ENCODE assay signal across 1 cellular context in the genomic region with DNA sequence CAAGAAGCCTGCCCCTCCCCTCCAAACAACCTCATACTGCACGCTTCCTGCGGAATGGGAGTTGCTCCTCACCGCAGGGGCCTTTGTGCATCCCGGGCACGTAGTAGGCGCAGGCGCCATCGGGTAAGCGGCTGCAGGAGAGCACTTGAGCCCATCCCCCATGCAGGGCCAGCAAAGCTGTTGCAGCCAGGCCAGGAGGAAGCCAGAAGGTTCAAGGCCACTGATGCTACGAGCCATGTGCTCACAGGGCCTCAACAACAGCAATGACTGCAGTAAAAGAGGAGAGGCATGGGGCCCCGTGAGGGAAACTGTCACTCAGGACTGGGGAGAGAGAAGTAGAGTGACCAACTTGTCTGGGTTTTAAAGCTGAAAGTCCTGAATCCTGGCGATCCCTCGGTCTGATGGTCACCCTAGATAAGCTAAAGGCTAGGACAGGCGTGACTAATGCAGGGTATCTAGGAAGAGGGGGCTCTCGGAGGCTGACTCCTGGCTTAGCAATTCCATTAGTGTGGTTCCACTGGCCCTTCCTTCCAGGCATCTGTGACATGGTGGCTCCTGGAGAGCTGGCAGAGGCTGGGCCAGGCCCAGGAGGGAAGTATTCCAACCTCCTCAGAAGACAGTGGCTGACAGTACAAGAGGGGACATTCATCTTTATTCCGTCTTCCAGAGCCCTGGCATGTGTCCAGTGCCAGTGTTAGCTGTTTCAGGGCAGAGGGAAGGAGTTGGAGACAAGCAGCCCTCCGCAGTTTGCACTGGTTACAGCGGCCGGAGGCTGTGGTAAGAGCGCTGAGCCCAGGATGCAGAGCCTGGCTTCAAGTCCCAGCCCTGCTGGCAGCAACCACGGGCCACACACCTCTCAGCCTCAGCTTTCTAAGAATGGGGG.
A peak's percentile ranks its signal among the peaks of the same experiment; 100 is the strongest.
TF ChIP-seq lines count a peak whose summit lies in the region.

No MANE protein-coding gene starts in this region.

TF ChIP-seq in HepG2, 621 proteins besides CTCF, POLR2A, EP300 and RAD21 (continued from another document):
- TF ChIP-seq ZNF670 (CRISPR knock-in tag; IDR thresholded peaks at IDR 0.05; ENCODE audit: borderline replicate concordance), result peak; percentile 86; the same call in 1 of the 2 replicates
- peak; percentile 93 for TF ChIP-seq ZFP91 (CRISPR knock-in tag; IDR thresholded peaks at IDR 0.05; ENCODE audit: borderline replicate concordance)
- TF ChIP-seq NKX3-1 (CRISPR knock-in tag; IDR thresholded peaks at IDR 0.05), result peak; percentile 92
- TF ChIP-seq ZNF780A (CRISPR knock-in tag; IDR thresholded peaks at IDR 0.05), result peak; percentile 85; the same call in 1 of the 2 replicates
- no peak for TF ChIP-seq AGO1 (IDR thresholded peaks at IDR 0.05; ENCODE audit: low read depth, low read length, poor library complexity, severe bottlenecking)
- peak; percentile 76 for TF ChIP-seq XRCC5 (optimal IDR thresholded peaks at IDR 0.05; ENCODE audit: low read length)
- peak; percentile 96 for TF ChIP-seq IKZF4 (CRISPR knock-in tag; IDR thresholded peaks at IDR 0.05; ENCODE audit: borderline replicate concordance, low read depth, not compliant biosample characterization)
- TF ChIP-seq IKZF1 (IDR thresholded peaks at IDR 0.05), result no peak
- TF ChIP-seq ZBTB21 (CRISPR knock-in tag; IDR thresholded peaks at IDR 0.05), result peak; percentile 71; the same call in 1 of the 2 replicates
- peak; percentile 96; the same call in 1 of the 2 replicates for TF ChIP-seq ZNF766 (CRISPR knock-in tag; IDR thresholded peaks at IDR 0.05; ENCODE audit: borderline replicate concordance)
- 0 out of 2 replicates have a peak, but pooled peaks have one; percentile 56 for TF ChIP-seq ZNF30 (CRISPR knock-in tag; IDR thresholded peaks at IDR 0.05)
- no peak for TF ChIP-seq USF2 (IDR thresholded peaks at IDR 0.05; ENCODE audit: low read depth, low read length)
- TF ChIP-seq USF2 (CRISPR knock-in tag; IDR thresholded peaks at IDR 0.05; ENCODE audit: borderline replicate concordance), result no peak; the same call in 1 of the 2 replicates
- no peak for TF ChIP-seq TSC22D2 (CRISPR knock-in tag; IDR thresholded peaks at IDR 0.05; ENCODE audit: borderline replicate concordance)
- TF ChIP-seq RBAK (CRISPR knock-in tag; IDR thresholded peaks at IDR 0.05), result peak; percentile 97
- no peak; the same call in 1 of the 2 replicates for TF ChIP-seq ZNF75D (CRISPR knock-in tag; IDR thresholded peaks at IDR 0.05; ENCODE audit: borderline replicate concordance)
- TF ChIP-seq SRSF1 (optimal IDR thresholded peaks at IDR 0.05; ENCODE audit: low read depth, low read length), result peak; percentile 52
- TF ChIP-seq, protein P1, sequence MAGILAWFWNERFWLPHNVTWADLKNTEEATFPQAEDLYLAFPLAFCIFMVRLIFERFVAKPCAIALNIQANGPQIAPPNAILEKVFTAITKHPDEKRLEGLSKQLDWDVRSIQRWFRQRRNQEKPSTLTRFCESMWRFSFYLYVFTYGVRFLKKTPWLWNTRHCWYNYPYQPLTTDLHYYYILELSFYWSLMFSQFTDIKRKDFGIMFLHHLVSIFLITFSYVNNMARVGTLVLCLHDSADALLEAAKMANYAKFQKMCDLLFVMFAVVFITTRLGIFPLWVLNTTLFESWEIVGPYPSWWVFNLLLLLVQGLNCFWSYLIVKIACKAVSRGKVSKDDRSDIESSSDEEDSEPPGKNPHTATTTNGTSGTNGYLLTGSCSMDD (CRISPR knock-in tag; IDR thresholded peaks at IDR 0.05), result 0 out of 2 replicates have a peak, but pooled peaks have one; percentile 65
- 0 out of 2 replicates have a peak, but pooled peaks have one; percentile 92 for TF ChIP-seq TOE1 (CRISPR knock-in tag; IDR thresholded peaks at IDR 0.05)
- peak; percentile 93 for TF ChIP-seq KLF6 (CRISPR knock-in tag; IDR thresholded peaks at IDR 0.05)
- TF ChIP-seq GLMP (CRISPR knock-in tag; IDR thresholded peaks at IDR 0.05; ENCODE audit: borderline replicate concordance), result no peak
- peak; percentile 85 for TF ChIP-seq ZBTB33 (CRISPR knock-in tag; IDR thresholded peaks at IDR 0.05)
- peak; percentile 53; the same call in 1 of the 2 replicates for TF ChIP-seq KDM1A (CRISPR knock-in tag; IDR thresholded peaks at IDR 0.05)
- TF ChIP-seq XBP1 (CRISPR knock-in tag; IDR thresholded peaks at IDR 0.05), result no peak
- peak; percentile 50; the same call in 1 of the 2 replicates for TF ChIP-seq EEA1 (CRISPR knock-in tag; IDR thresholded peaks at IDR 0.05; ENCODE audit: borderline replicate concordance)
- peak; percentile 80; the same call in 1 of the 2 replicates for TF ChIP-seq ZNF136 (CRISPR knock-in tag; IDR thresholded peaks at IDR 0.05; ENCODE audit: low read depth)
- TF ChIP-seq ZBTB4 (CRISPR knock-in tag; IDR thresholded peaks at IDR 0.05; ENCODE audit: borderline replicate concordance), result peak; percentile 96; the same call in 1 of the 2 replicates
- peak; percentile 97 for TF ChIP-seq POGK (CRISPR knock-in tag; conservative IDR thresholded peaks at IDR 0.05)
- peak; percentile 90 for TF ChIP-seq TFDP2 (CRISPR knock-in tag; IDR thresholded peaks at IDR 0.05)
- TF ChIP-seq GATAD1 (CRISPR knock-in tag; IDR thresholded peaks at IDR 0.05), result peak; percentile 77
- peak; percentile 93 for TF ChIP-seq ZNF343 (CRISPR knock-in tag; IDR thresholded peaks at IDR 0.05)
- peak; percentile 71 for TF ChIP-seq JDP2 (CRISPR knock-in tag; IDR thresholded peaks at IDR 0.05; ENCODE audit: borderline replicate concordance)
- no peak; the same call in 1 of the 2 replicates for TF ChIP-seq DNMT1 (CRISPR knock-in tag; IDR thresholded peaks at IDR 0.05)
TF ChIP-seq in HepG2: peak in this region for 426.
